ENCODE assay signal across 11 cellular contexts in genomic region chr9:92042260-92042659, GRCh38.
"Had no signal": no experiment of that assay in that cellular context is flagged by ENCODE, and none has a peak within 500 bp of the region (broad histone marks: within the 10 kb centered on the region; RNA-seq: fewer than 3 reads in every experiment).

No MANE protein-coding gene starts in this region.

- H3K4me1 ChIP-seq: HAP-1 had no signal

- H3K4me2 ChIP-seq: GM23338 had no signal

- H3K4me1 Mint-ChIP-seq: GM23338 had no signal

- H2AFZ ChIP-seq: GM23248, GM23338 had no signal

- H3K9ac ChIP-seq: GM23248 had no signal

- H3K9me3 ChIP-seq: HAP-1 had no signal

- DNase-seq: GOT3, H7, H9, HCEC 1CT, HFFc6 had no signal

- FAIRE-seq: H1, H54 had no signal

- H3K4me3 Mint-ChIP-seq: GM23338, H9, HFFc6 had no signal

- H3K4me3 ChIP-seq: GM23248, GM23338, HAP-1 had no signal

- H3K27ac Mint-ChIP-seq: GM23338, H9, HFFc6 had no signal

- ATAC-seq: GM23338, HCT116 had no signal

- H3K27ac ChIP-seq: GM23248 had no signal
